In the genomic region with DNA sequence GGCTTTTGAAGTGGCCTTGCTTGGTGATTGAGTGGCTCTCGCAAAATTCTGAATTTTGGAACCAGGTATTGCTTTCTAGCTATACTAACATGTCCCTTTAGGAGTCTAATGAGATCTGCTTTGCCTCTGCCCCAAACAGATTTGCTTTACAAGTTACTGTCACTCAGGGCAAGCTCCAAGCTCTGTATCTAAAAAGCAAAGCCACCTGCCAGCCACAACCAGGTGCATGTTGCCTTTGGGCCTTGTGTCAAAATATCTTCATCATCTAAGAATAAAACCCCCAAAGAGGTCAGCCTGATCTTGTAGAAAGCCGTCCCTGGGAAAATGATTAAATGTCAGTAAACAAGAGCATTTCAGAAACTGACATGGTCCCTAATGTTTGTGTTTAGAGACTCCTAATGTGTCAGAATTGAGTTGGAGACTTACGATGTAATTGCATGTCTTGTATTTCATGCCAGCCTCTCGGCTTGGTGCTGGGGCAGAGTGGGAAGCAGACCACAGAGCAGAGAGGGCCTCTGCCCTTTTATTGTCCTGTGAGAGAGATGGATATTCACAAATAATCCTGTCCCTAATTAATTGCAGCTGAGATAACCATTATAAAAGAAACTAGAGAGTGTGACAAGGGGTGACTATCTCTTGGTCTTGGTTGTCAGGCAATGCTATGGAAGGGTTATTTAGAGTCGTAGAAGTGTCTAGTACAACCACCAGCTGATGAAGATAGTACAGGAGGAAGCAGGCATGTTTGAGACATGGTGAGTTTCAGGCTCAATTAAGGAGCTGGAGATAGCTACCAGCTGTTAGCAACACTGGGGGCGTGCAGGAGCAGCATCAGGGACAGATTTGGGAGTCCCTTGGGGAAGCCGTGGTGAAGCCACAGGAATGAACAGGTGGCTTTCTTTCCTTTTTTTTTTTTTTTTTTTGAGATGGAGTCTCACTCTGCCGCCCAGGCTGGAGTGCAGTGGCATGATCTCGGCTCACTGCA, we compare ENCODE assay signal across 12 cellular contexts.
DNase-seq lines count a peak whose midpoint lies in the region; ATAC-seq and TF ChIP-seq lines count a peak whose summit lies in the region.
"Had no signal": no experiment of that assay in that cellular context is flagged by ENCODE, and none has a peak within 500 bp of the region (broad histone marks: within the 10 kb centered on the region; RNA-seq: fewer than 3 reads in every experiment).

No MANE protein-coding gene starts in this region.

- H3K4me3 ChIP-seq in CD4-positive, CD25-positive, alpha-beta regulatory T cell (ENCODE audit: low read depth, low read length), result no peak overlapping the region
- H3K4me3 ChIP-seq in H7 (ENCODE audit: insufficient read depth, low read depth, low read length), result no peak overlapping the region
- H3K4me3 ChIP-seq: SK-N-MC had no signal

- H3K27ac ChIP-seq in CD4-positive, CD25-positive, alpha-beta regulatory T cell (ENCODE audit: insufficient read depth, low read length, poor library complexity, severe bottlenecking), result no peak overlapping the region
- H3K27ac ChIP-seq: SK-N-MC had no signal

- peaks cover 19% of the 10 kb centered on the region for H3K4me1 ChIP-seq in CD4-positive, CD25-positive, alpha-beta regulatory T cell (ENCODE audit: control insufficient read depth, insufficient read depth, low read length, poor library complexity, severe bottlenecking)

- H3K27me3 ChIP-seq in CD4-positive, CD25-positive, alpha-beta regulatory T cell (ENCODE audit: control insufficient read depth, insufficient read depth, low read length), result no peaks in the 10 kb centered on the region
- H3K27me3 ChIP-seq in H7 (ENCODE audit: control insufficient read depth, insufficient read depth, low read length), result no peaks in the 10 kb centered on the region

- peaks cover 14 to 62% (median 26%) of the 10 kb centered on the region in 4 donors for H3K4me1 Mint-ChIP-seq in CD4-positive, CD25-positive, alpha-beta regulatory T cell

- peak overlapping the region in 2 of 4 donors; percentile 24 to 54 for H3K4me3 Mint-ChIP-seq in CD4-positive, CD25-positive, alpha-beta regulatory T cell

- H3K36me3 ChIP-seq in CD4-positive, CD25-positive, alpha-beta regulatory T cell (ENCODE audit: control insufficient read depth, insufficient read depth, low read length), result no peaks in the 10 kb centered on the region
- H3K36me3 ChIP-seq in H7 (replicated peaks; ENCODE audit: control insufficient read depth, insufficient read depth, low read length), result no peaks in the 10 kb centered on the region

- no peaks in the 10 kb centered on the region for H3K9me3 ChIP-seq in CD4-positive, CD25-positive, alpha-beta regulatory T cell (ENCODE audit: control insufficient read depth in 2 of 2, low read length in 2 of 2)

- peaks cover 0 to 2% (median 0%) of the 10 kb centered on the region in 7 donors for H3K9me3 Mint-ChIP-seq in CD4-positive, CD25-positive, alpha-beta regulatory T cell

- no peak for ATAC-seq in CD4-positive, CD25-positive, alpha-beta regulatory T cell (ENCODE audit: low read depth in 2 of 2)

- H3K27me3 Mint-ChIP-seq in CD4-positive, CD25-positive, alpha-beta regulatory T cell, result no peaks in the 10 kb centered on the region

- peak overlapping the region; percentile 89 to 92 (median 89) for H3K27ac Mint-ChIP-seq in CD4-positive, CD25-positive, alpha-beta regulatory T cell

- TF ChIP-seq CTCF in GM10266 (IDR thresholded peaks at IDR 0.05; ENCODE audit: control insufficient read depth, insufficient read depth, low read depth, missing control alignments), result no peak

- peaks cover 6% of the 10 kb centered on the region for H3K36me3 Mint-ChIP-seq in CD4-positive, CD25-positive, alpha-beta regulatory T cell

- no peak for DNase-seq in CD4-positive, CD25-positive, alpha-beta regulatory T cell
- DNase-seq in GM10266 (ENCODE audit: extremely low spot score) (peak; percentile 63), NCI-H2107 (lab: John Stamatoyannopoulos, UW) (peak; percentile 31), cerebellar cortex (ENCODE audit: low spot score) (peak; percentile 46), DMS114 treated with DMSO at 0.1 percent for 48 hours (lab: John Stamatoyannopoulos, UW; ENCODE audit: unreplicated experiment) (no peak), H7 (no peak), GDM1 (lab: John Stamatoyannopoulos, UW) (no peak), SIG-M5 (lab: John Stamatoyannopoulos, UW) (no peak)
- DNase-seq: GF-D8; NCI-H2029; stimulated activated CD4-positive, alpha-beta T cell treated with anti-CD3 and anti-CD28 coated beads, Interleukin-15, amount 100 ng/mL, for 24 hours had no signal

Comparison
In these comparisons a context has a peak if more than half of its experiments do, and no peak if none do; other contexts are left out.
1. DNase-seq: peak in GM10266 (single experiment), NCI-H2107 (single experiment) and cerebellar cortex (single experiment); none in CD4-positive, CD25-positive, alpha-beta regulatory T cell (0 of 3), DMS114 treated with DMSO at 0.1 percent for 48 hours (single experiment), H7 (single experiment), GDM1 (single experiment) and SIG-M5 (single experiment).